10 cellular contexts compared by ENCODE assay signal in genomic region chr7:93165447-93165846, GRCh38. TPM values are rescaled to one million over a fixed set of nuclear protein-coding genes. Genes with fewer than 3 reads are reported as not detected.
A peak's percentile ranks its signal among the peaks of the same experiment; 100 is the strongest.
DNase-seq lines count a peak whose midpoint lies in the region; ATAC-seq lines count a peak whose summit lies in the region.
"Had no signal": no experiment of that assay in that cellular context is flagged by ENCODE, and none has a peak within 500 bp of the region (broad histone marks: within the 10 kb centered on the region; RNA-seq: fewer than 3 reads in every experiment).

No MANE protein-coding gene starts in this region.

- H3K36me3 Mint-ChIP-seq in activated naive CD8-positive, alpha-beta T cell treated with anti-CD3 and anti-CD28 coated beads, Interleukin-2, amount 10 ng/mL, durations not matched to agents 7 days and 5 days, result peaks cover 20% of the 10 kb centered on the region
- H3K36me3 Mint-ChIP-seq in activated naive CD8-positive, alpha-beta T cell treated with anti-CD3 and anti-CD28 coated beads, Interleukin-2, amount 50 U/mL, for 24 hours (ENCODE audit: low read depth), result no peaks in the 10 kb centered on the region

- H3K27ac Mint-ChIP-seq in activated naive CD8-positive, alpha-beta T cell treated with anti-CD3 and anti-CD28 coated beads, Interleukin-2, amount 10 ng/mL, durations not matched to agents 7 days and 5 days, result peak overlapping the region; percentile 50
- no peak overlapping the region for H3K27ac Mint-ChIP-seq in activated naive CD8-positive, alpha-beta T cell treated with anti-CD3 and anti-CD28 coated beads, Interleukin-2, amount 50 U/mL, for 24 hours
- no peak overlapping the region for H3K27ac Mint-ChIP-seq in stimulated activated naive CD8-positive, alpha-beta T cell treated with anti-CD3 and anti-CD28 coated beads, Interleukin-15, amount 100 ng/mL, for 72 hours

- POLR2A ChIA-PET in activated naive CD8-positive, alpha-beta T cell treated with anti-CD3 and anti-CD28 coated beads, Interleukin-2, amount 10 ng/mL, durations not matched to agents 7 days and 5 days (lab: Charles Lee), result interaction anchor here (1.4 kb wide), 1 partner anchor 48 kb away, joined by 6 read pairs; the partner anchor contains the start of gene SAMD9

- peaks cover 1% of the 10 kb centered on the region for H3K4me1 Mint-ChIP-seq in activated naive CD8-positive, alpha-beta T cell treated with anti-CD3 and anti-CD28 coated beads, Interleukin-2, amount 10 ng/mL, durations not matched to agents 7 days and 5 days
- peaks cover 5% of the 10 kb centered on the region for H3K4me1 Mint-ChIP-seq in activated naive CD8-positive, alpha-beta T cell treated with anti-CD3 and anti-CD28 coated beads, Interleukin-2, amount 50 U/mL, for 24 hours
- H3K4me1 Mint-ChIP-seq in stimulated activated naive CD8-positive, alpha-beta T cell treated with anti-CD3 and anti-CD28 coated beads, Interleukin-15, amount 100 ng/mL, for 72 hours, result no peaks in the 10 kb centered on the region

- no peak for DNase-seq in activated naive CD8-positive, alpha-beta T cell treated with anti-CD3 and anti-CD28 coated beads, Interleukin-2, amount 10 ng/mL, durations not matched to agents 7 days and 5 days
- DNase-seq in activated naive CD8-positive, alpha-beta T cell treated with anti-CD3 and anti-CD28 coated beads, Interleukin-2, amount 50 U/mL, for 24 hours, result no peak
- DNase-seq in MV-4-11 (lab: John Stamatoyannopoulos, UW) (peak; percentile 78), NCI-H2081 (lab: John Stamatoyannopoulos, UW) (no peak), anterior cingulate cortex (lab: John Stamatoyannopoulos, UW) (no peak), NK-92 (lab: John Stamatoyannopoulos, UW; ENCODE audit: unreplicated experiment) (no peak)
- no peak for DNase-seq in stimulated activated naive CD8-positive, alpha-beta T cell treated with anti-CD3 and anti-CD28 coated beads, Interleukin-15, amount 100 ng/mL, for 72 hours
- DNase-seq: activated naive CD4-positive, alpha-beta T cell; Right ventricle myocardium superior had no signal

- peaks cover 27% of the 10 kb centered on the region for H3K9me3 Mint-ChIP-seq in activated naive CD8-positive, alpha-beta T cell treated with anti-CD3 and anti-CD28 coated beads, Interleukin-2, amount 10 ng/mL, durations not matched to agents 7 days and 5 days
- H3K9me3 Mint-ChIP-seq in activated naive CD8-positive, alpha-beta T cell treated with anti-CD3 and anti-CD28 coated beads, Interleukin-2, amount 50 U/mL, for 24 hours, result peaks cover 18% of the 10 kb centered on the region
- H3K9me3 Mint-ChIP-seq in stimulated activated naive CD8-positive, alpha-beta T cell treated with anti-CD3 and anti-CD28 coated beads, Interleukin-15, amount 100 ng/mL, for 72 hours, result peaks cover 31 to 50% of the 10 kb centered on the region in 2 donors

- peak; percentile 80 for ATAC-seq in activated naive CD8-positive, alpha-beta T cell treated with anti-CD3 and anti-CD28 coated beads, Interleukin-2, amount 10 ng/mL, durations not matched to agents 7 days and 5 days (ENCODE audit: low read depth)
- no peak for ATAC-seq in activated naive CD8-positive, alpha-beta T cell treated with anti-CD3 and anti-CD28 coated beads, Interleukin-2, amount 50 U/mL, for 24 hours
- ATAC-seq in HG02798 (IDR thresholded peaks at IDR 0.05; ENCODE audit: poor library complexity, unreplicated experiment), result peak; percentile 99
- ATAC-seq in stimulated activated naive CD8-positive, alpha-beta T cell treated with anti-CD3 and anti-CD28 coated beads, Interleukin-15, amount 100 ng/mL, for 72 hours, result peak; percentile 90

- H3K27me3 Mint-ChIP-seq in activated naive CD8-positive, alpha-beta T cell treated with anti-CD3 and anti-CD28 coated beads, Interleukin-2, amount 10 ng/mL, durations not matched to agents 7 days and 5 days, result peaks cover 3% of the 10 kb centered on the region
- H3K27me3 Mint-ChIP-seq in activated naive CD8-positive, alpha-beta T cell treated with anti-CD3 and anti-CD28 coated beads, Interleukin-2, amount 50 U/mL, for 24 hours, result no peaks in the 10 kb centered on the region
- H3K27me3 Mint-ChIP-seq in stimulated activated naive CD8-positive, alpha-beta T cell treated with anti-CD3 and anti-CD28 coated beads, Interleukin-15, amount 100 ng/mL, for 72 hours, result peaks cover 9% of the 10 kb centered on the region

- H3K4me3 Mint-ChIP-seq in activated naive CD8-positive, alpha-beta T cell treated with anti-CD3 and anti-CD28 coated beads, Interleukin-2, amount 10 ng/mL, durations not matched to agents 7 days and 5 days, result no peak overlapping the region
- no peak overlapping the region for H3K4me3 Mint-ChIP-seq in activated naive CD8-positive, alpha-beta T cell treated with anti-CD3 and anti-CD28 coated beads, Interleukin-2, amount 50 U/mL, for 24 hours
- H3K4me3 Mint-ChIP-seq in stimulated activated naive CD8-positive, alpha-beta T cell treated with anti-CD3 and anti-CD28 coated beads, Interleukin-15, amount 100 ng/mL, for 72 hours, result no peak overlapping the region

RNA-seq across cellular contexts. Expression of gene SAMD9L, which starts 17.3 kb away (rescaled TPM):
- total RNA-seq in activated naive CD8-positive, alpha-beta T cell treated with anti-CD3 and anti-CD28 coated beads, Interleukin-2, amount 10 ng/mL, durations not matched to agents 7 days and 5 days, result 100 to 1,000 TPM in 1 of 2 experiments, 10 to 100 TPM in 1; 99.2 to 107 TPM

RNA-seq across cellular contexts. Expression of gene SAMD9, which starts 47.7 kb away (rescaled TPM):
- total RNA-seq in activated naive CD8-positive, alpha-beta T cell treated with anti-CD3 and anti-CD28 coated beads, Interleukin-2, amount 10 ng/mL, durations not matched to agents 7 days and 5 days, result 10 to 100 TPM; 65.4 to 66.5 TPM
